ENCODE assay signal across 27 cellular contexts in genomic region chr4:119939066-119939995, GRCh38.
DNase-seq lines count a peak whose midpoint lies in the region; ATAC-seq, FAIRE-seq and TF ChIP-seq lines count a peak whose summit lies in the region.
"Had no signal": no experiment of that assay in that cellular context is flagged by ENCODE, and none has a peak within 500 bp of the region (broad histone marks: within the 10 kb centered on the region; RNA-seq: fewer than 3 reads in every experiment).

No MANE protein-coding gene starts in this region.

- H3K27me3 Mint-ChIP-seq in neural progenitor cell (ENCODE audit: insufficient read depth, low read depth): no peaks in the 10 kb centered on the region
- H3K27me3 Mint-ChIP-seq: stimulated activated memory B cell treated with anti-CD40 and anti-IgM and Interleukin-4, amounts not matched to agents 10 μg/mL and 1 μg/mL and 100 μg/mL, for 72 hours had no signal

- H2AFZ ChIP-seq in HepG2 (ENCODE audit: low read length) (no peak overlapping the region), neural progenitor cell (replicated peaks) (peak overlapping the region; percentile 64)

- H4K20me1 ChIP-seq in HepG2 (ENCODE audit: insufficient read depth, low read length) (no peaks in the 10 kb centered on the region), neural progenitor cell (ENCODE audit: low read depth) (no peaks in the 10 kb centered on the region)

- H3K4me2 ChIP-seq in HepG2 (ENCODE audit: low read depth, low read length): no peak overlapping the region
- H3K4me2 ChIP-seq in neural progenitor cell: no peak overlapping the region

- no peak for FAIRE-seq in HepG2 (lab: Jason Lieb, UNC)

- no peak for DNase-seq in HepG2 (ENCODE audit: low spot score)
- DNase-seq in right lobe of liver: no peak
- peak; percentile 3 for DNase-seq in globus pallidus (ENCODE audit: low spot score)
- DNase-seq in neural progenitor cell (ENCODE audit: low spot score): no peak
- DNase-seq in COR-L47 (lab: John Stamatoyannopoulos, UW): no peak
- DNase-seq: 8988T; activated naive CD4-positive, alpha-beta T cell; activated T-cell treated with anti-CD3 and anti-CD28 coated beads, Interleukin-2, amount 50 U/mL, for 4 hours; amniotic stem cell; BE2C; Caco-2; GOT3; kidney glomerular epithelial cell; mesenchymal stem cell; naive B cell; NCI-H1105; NCI-H2029 treated with DMSO at 0.1 percent for 48 hours; OCI-M1; pancreas; SHP77 treated with DMSO at 0.1 percent for 48 hours; thyroid gland had no signal

- H3K27me3 ChIP-seq in HepG2 (ENCODE audit: control insufficient read depth in 1 of 2, insufficient read depth in 2 of 2, low read length in 2 of 2) (no peaks in the 10 kb centered on the region; a peak in 1 of 5 replicates), right lobe of liver (no peaks in the 10 kb centered on the region), neural progenitor cell (no peaks in the 10 kb centered on the region)
- H3K27me3 ChIP-seq: BE2C, gastroesophageal sphincter, pancreas, thyroid gland had no signal

- CTCF ChIA-PET in HepG2 (lab: Yijun Ruan, JAX; ENCODE audit: low intra/inter-chr PET ratio, low total read pairs): no interaction called here

- WGBS in HepG2 (ENCODE audit: low lambda C conversion rate): 23% methylated on average over 6 of the region's 6 CpGs
- 57% methylated on average over 6 of the region's 6 CpGs for WGBS in right lobe of liver (ENCODE audit: insufficient coverage, low coverage, low lambda C conversion rate, missing lambda C conversion rate)

- TF ChIP-seq EP300 in HepG2 (IDR thresholded peaks at IDR 0.05; ENCODE audit: low read depth in 2 of 2, low read length in 2 of 2): no peak
- TF ChIP-seq EP300 in HepG2 (CRISPR knock-in tag; IDR thresholded peaks at IDR 0.05; ENCODE audit: borderline replicate concordance): no peak

- H3F3A ChIP-seq in neural progenitor cell (ENCODE audit: low read depth): no peaks in the 10 kb centered on the region

- no TSS peak for BruUV-seq in HepG2 (replicated peaks; lab: Mats Ljungman, UMichigan)

- H3K4me1 ChIP-seq in HepG2 (ENCODE audit: insufficient read depth, low read length): no peaks in the 10 kb centered on the region; the same call in 1 of the 2 replicates
- H3K4me1 ChIP-seq in right lobe of liver: no peaks in the 10 kb centered on the region
- no peaks in the 10 kb centered on the region for H3K4me1 ChIP-seq in neural progenitor cell
- H3K4me1 ChIP-seq: BE2C, Caco-2, gastroesophageal sphincter, pancreas, thyroid gland had no signal

- H3K36me3 ChIP-seq in HepG2 (replicated peaks in 1 of 2; ENCODE audit: control insufficient read depth in 1 of 2, insufficient read depth in 2 of 2, low read length in 2 of 2) (no peaks in the 10 kb centered on the region), right lobe of liver (no peaks in the 10 kb centered on the region), neural progenitor cell (no peaks in the 10 kb centered on the region)
- H3K36me3 ChIP-seq: BE2C, gastroesophageal sphincter, pancreas, thyroid gland had no signal

- H3K9me3 Mint-ChIP-seq in neural progenitor cell: no peaks in the 10 kb centered on the region
- H3K9me3 Mint-ChIP-seq: activated T-cell treated with anti-CD3 and anti-CD28 coated beads, Interleukin-2, amount 50 U/mL, for 4 hours; stimulated activated memory B cell treated with anti-CD40 and anti-IgM and Interleukin-4, amounts not matched to agents 10 μg/mL and 1 μg/mL and 100 μg/mL, for 72 hours had no signal

- H3K9me3 ChIP-seq in HepG2 (ENCODE audit: low read length) (no peaks in the 10 kb centered on the region), right lobe of liver (no peaks in the 10 kb centered on the region), neural progenitor cell (ENCODE audit: low read depth) (no peaks in the 10 kb centered on the region)
- H3K9me3 ChIP-seq: BE2C, Caco-2, gastroesophageal sphincter, pancreas, thyroid gland had no signal

- TF ChIP-seq CTCF in HepG2 (CRISPR knock-in tag; IDR thresholded peaks at IDR 0.05) (no peak), right lobe of liver (IDR thresholded peaks at IDR 0.05) (no peak), neural progenitor cell (IDR thresholded peaks at IDR 0.05) (no peak)

- in situ Hi-C loops in HepG2 (cut with HindIII; ENCODE audit: extremely low pct_ligation_motif_present, low pct_unique_long_range_greater_than_20kb): no loop called here

- H3K36me3 Mint-ChIP-seq in neural progenitor cell: no peaks in the 10 kb centered on the region
- H3K36me3 Mint-ChIP-seq: naive B cell; stimulated activated memory B cell treated with anti-CD40 and anti-IgM and Interleukin-4, amounts not matched to agents 10 μg/mL and 1 μg/mL and 100 μg/mL, for 72 hours had no signal

- H3K9ac ChIP-seq in HepG2 (ENCODE audit: insufficient read depth, low read depth, low read length): no peak overlapping the region
- H3K9ac ChIP-seq in neural progenitor cell: no peak overlapping the region

- no peak overlapping the region for H3K4me3 Mint-ChIP-seq in neural progenitor cell
- H3K4me3 Mint-ChIP-seq: activated T-cell treated with anti-CD3 and anti-CD28 coated beads, Interleukin-2, amount 50 U/mL, for 4 hours; naive B cell; stimulated activated memory B cell treated with anti-CD40 and anti-IgM and Interleukin-4, amounts not matched to agents 10 μg/mL and 1 μg/mL and 100 μg/mL, for 72 hours had no signal

- H3K27ac Mint-ChIP-seq in neural progenitor cell: no peak overlapping the region
- H3K27ac Mint-ChIP-seq: naive B cell; stimulated activated memory B cell treated with anti-CD40 and anti-IgM and Interleukin-4, amounts not matched to agents 10 μg/mL and 1 μg/mL and 100 μg/mL, for 72 hours had no signal

- H3K27ac ChIP-seq in HepG2 (ENCODE audit: extremely low read length, insufficient read depth, low read length) (no peak overlapping the region), right lobe of liver (no peak overlapping the region), neural progenitor cell (no peak overlapping the region)
- H3K27ac ChIP-seq: epithelial cell of prostate, pancreas, thyroid gland had no signal

- POLR2A ChIA-PET in HepG2 (lab: Yijun Ruan, JAX): no interaction called here

- ATAC-seq in HepG2 (no peak), right lobe of liver (no peak), GM21360 (IDR thresholded peaks at IDR 0.05; ENCODE audit: unreplicated experiment) (no peak), GM21619 (IDR thresholded peaks at IDR 0.05; ENCODE audit: unreplicated experiment) (no peak)
- no peak for ATAC-seq in activated CD4-positive, CD25-positive, alpha-beta regulatory T cell treated with anti-CD3 and anti-CD28 coated beads, Interleukin-2, amount 50 U/mL, for 24 hours
- ATAC-seq: activated T-cell treated with anti-CD3 and anti-CD28 coated beads, Interleukin-2, amount 50 U/mL, for 4 hours; gastroesophageal sphincter; pancreas had no signal

- no peak for TF ChIP-seq RAD21 in HepG2 (CRISPR knock-in tag; IDR thresholded peaks at IDR 0.05)

- TF ChIP-seq POLR2A in HepG2 (IDR thresholded peaks at IDR 0.05; ENCODE audit: insufficient read depth in 1 of 2, low read depth in 2 of 2, low read length in 2 of 2): no peak
- no peak for TF ChIP-seq POLR2A in right lobe of liver (IDR thresholded peaks at IDR 0.05)

- H3K4me1 Mint-ChIP-seq in neural progenitor cell: no peaks in the 10 kb centered on the region
- H3K4me1 Mint-ChIP-seq: naive B cell; stimulated activated memory B cell treated with anti-CD40 and anti-IgM and Interleukin-4, amounts not matched to agents 10 μg/mL and 1 μg/mL and 100 μg/mL, for 72 hours had no signal

- H3K4me3 ChIP-seq in HepG2 (replicated peaks in 1 of 3; ENCODE audit: insufficient read depth in 1 of 3, low read depth in 2 of 3, low read length in 3 of 3): no peak overlapping the region
- H3K4me3 ChIP-seq in right lobe of liver: no peak overlapping the region
- H3K4me3 ChIP-seq in neural progenitor cell: no peak overlapping the region
- H3K4me3 ChIP-seq: gastroesophageal sphincter, pancreas, thyroid gland had no signal

- H3K79me2 ChIP-seq in HepG2 (ENCODE audit: insufficient read depth, low read length): no peaks in the 10 kb centered on the region
- H3K79me2 ChIP-seq in neural progenitor cell (ENCODE audit: low read depth): no peaks in the 10 kb centered on the region

- intact Hi-C loops in HepG2 (cut with micrococcal nuclease; ENCODE audit: unreplicated experiment) (no loop called here), right lobe of liver (cut with DNase I) (no loop called here)

TF ChIP-seq in HepG2, 621 proteins besides CTCF, POLR2A, EP300 and RAD21:
- TF ChIP-seq ATF7 (IDR thresholded peaks at IDR 0.05) (peak; percentile 19; the same call in 1 of the 2 replicates), ATF7 (CRISPR knock-in tag; IDR thresholded peaks at IDR 0.05) (no peak), TOPORS (CRISPR knock-in tag; IDR thresholded peaks at IDR 0.05) (no peak), ZNF33B (CRISPR knock-in tag; IDR thresholded peaks at IDR 0.05) (no peak)
